In the genomic region with DNA sequence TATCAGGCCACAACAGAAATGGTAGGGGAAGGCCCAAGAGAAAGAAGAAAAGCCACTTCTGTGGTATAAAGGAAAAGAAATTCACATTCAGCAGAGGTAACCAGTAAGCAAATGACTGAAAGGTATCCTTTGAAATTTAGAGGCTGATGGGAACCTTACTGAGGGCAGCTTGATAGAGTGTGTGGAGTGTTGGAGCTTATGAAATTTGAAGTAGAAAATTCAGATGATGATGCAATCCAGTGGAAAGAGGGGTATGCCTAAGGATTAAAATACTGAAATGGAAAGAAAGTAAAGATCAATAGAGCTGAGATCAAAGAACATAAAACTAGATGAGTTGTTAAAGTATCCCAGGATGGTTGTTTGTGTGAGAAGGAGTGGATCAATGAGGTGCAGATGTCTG, we compare ENCODE assay signal across 2 cellular contexts.
TF ChIP-seq lines count a peak whose summit lies in the region.

No MANE protein-coding gene starts in this region.

TF ChIP-seq in HepG2, 621 proteins besides CTCF, POLR2A, EP300 and RAD21:
- TF ChIP-seq ATF7 (IDR thresholded peaks at IDR 0.05) = peak; percentile 60
- TF ChIP-seq ATF7 (CRISPR knock-in tag; IDR thresholded peaks at IDR 0.05) = no peak
- peak; percentile 15; the same call in 1 of the 2 replicates for TF ChIP-seq CEBPB (IDR thresholded peaks at IDR 0.05; ENCODE audit: borderline replicate concordance, low read depth, low read length)
- TF ChIP-seq, protein P1, sequence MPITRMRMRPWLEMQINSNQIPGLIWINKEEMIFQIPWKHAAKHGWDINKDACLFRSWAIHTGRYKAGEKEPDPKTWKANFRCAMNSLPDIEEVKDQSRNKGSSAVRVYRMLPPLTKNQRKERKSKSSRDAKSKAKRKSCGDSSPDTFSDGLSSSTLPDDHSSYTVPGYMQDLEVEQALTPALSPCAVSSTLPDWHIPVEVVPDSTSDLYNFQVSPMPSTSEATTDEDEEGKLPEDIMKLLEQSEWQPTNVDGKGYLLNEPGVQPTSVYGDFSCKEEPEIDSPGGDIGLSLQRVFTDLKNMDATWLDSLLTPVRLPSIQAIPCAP (CRISPR knock-in tag; IDR thresholded peaks at IDR 0.05; ENCODE audit: low read depth) = no peak
- TF ChIP-seq REXO4 (CRISPR knock-in tag; IDR thresholded peaks at IDR 0.05; ENCODE audit: borderline replicate concordance) = no peak

TF ChIP-seq in K562, 482 proteins besides CTCF, POLR2A, EP300 and RAD21:
- no peak for TF ChIP-seq POLR2AphosphoS2 (IDR thresholded peaks at IDR 0.05; ENCODE audit: low read length)
- no peak for TF ChIP-seq ADNP (tag; IDR thresholded peaks at IDR 0.05)
- peak; percentile 62; the same call in 1 of the 2 replicates for TF ChIP-seq ATF3 (IDR thresholded peaks at IDR 0.05)
- TF ChIP-seq ATF3 (CRISPR knock-in tag; conservative IDR thresholded peaks at IDR 0.05) = no peak
- TF ChIP-seq KLF13 (tag; IDR thresholded peaks at IDR 0.05; ENCODE audit: borderline replicate concordance, low read depth) = no peak
- TF ChIP-seq ZNF507 (tag; conservative IDR thresholded peaks at IDR 0.05) = no peak
- no peak for TF ChIP-seq HNRNPL (IDR thresholded peaks at IDR 0.05; ENCODE audit: low read depth, low read length)
- no peak for TF ChIP-seq CEBPG (CRISPR knock-in tag; IDR thresholded peaks at IDR 0.05)
- TF ChIP-seq CEBPG (tag; conservative IDR thresholded peaks at IDR 0.05 in 1 of 2, IDR thresholded peaks at IDR 0.05 in 1 of 2) = peak; percentile 13 to 30; a peak in 1 of 4 replicates
- TF ChIP-seq PKNOX1 (IDR thresholded peaks at IDR 0.05) = no peak
- TF ChIP-seq SIX5 (IDR thresholded peaks at IDR 0.05; ENCODE audit: borderline replicate concordance in 1 of 2, insufficient read depth in 1 of 2, low read depth in 1 of 2, low read length in 2 of 2) = no peak
- TF ChIP-seq SRSF1 (IDR thresholded peaks at IDR 0.05; ENCODE audit: low read depth, low read length) = no peak
- TF ChIP-seq MEF2A (IDR thresholded peaks at IDR 0.05; ENCODE audit: control insufficient read depth, low read depth, low read length) = no peak
- TF ChIP-seq TRIM24 (IDR thresholded peaks at IDR 0.05) = peak; percentile 49 to 66; a peak in 2 of 4 replicates
- TF ChIP-seq ZNF324 (CRISPR knock-in tag; IDR thresholded peaks at IDR 0.05) = no peak
- no peak for TF ChIP-seq CC2D1A (IDR thresholded peaks at IDR 0.05)
- TF ChIP-seq PTRF (tag; IDR thresholded peaks at IDR 0.05) = no peak
- TF ChIP-seq, protein P2, sequence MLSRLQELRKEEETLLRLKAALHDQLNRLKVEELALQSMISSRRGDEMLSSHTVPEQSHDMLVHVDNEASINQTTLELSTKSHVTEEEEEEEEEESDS (CRISPR knock-in tag; IDR thresholded peaks at IDR 0.05) = no peak
- no peak for TF ChIP-seq NFYB (IDR thresholded peaks at IDR 0.05; ENCODE audit: extremely low read depth, insufficient read length)
- TF ChIP-seq CBX5 (IDR thresholded peaks at IDR 0.05; ENCODE audit: borderline replicate concordance, low read depth) = no peak
- TF ChIP-seq, protein P3, sequence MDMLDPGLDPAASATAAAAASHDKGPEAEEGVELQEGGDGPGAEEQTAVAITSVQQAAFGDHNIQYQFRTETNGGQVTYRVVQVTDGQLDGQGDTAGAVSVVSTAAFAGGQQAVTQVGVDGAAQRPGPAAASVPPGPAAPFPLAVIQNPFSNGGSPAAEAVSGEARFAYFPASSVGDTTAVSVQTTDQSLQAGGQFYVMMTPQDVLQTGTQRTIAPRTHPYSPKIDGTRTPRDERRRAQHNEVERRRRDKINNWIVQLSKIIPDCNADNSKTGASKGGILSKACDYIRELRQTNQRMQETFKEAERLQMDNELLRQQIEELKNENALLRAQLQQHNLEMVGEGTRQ (CRISPR knock-in tag; IDR thresholded peaks at IDR 0.05) = no peak
- TF ChIP-seq CEBPB (tag; IDR thresholded peaks at IDR 0.05) = peak; percentile 29; the same call in 1 of the 2 replicates
- no peak for TF ChIP-seq CLOCK (CRISPR knock-in tag; IDR thresholded peaks at IDR 0.05; ENCODE audit: borderline replicate concordance)
- no peak for TF ChIP-seq PHF21A (IDR thresholded peaks at IDR 0.05; ENCODE audit: borderline replicate concordance, low read depth)
- TF ChIP-seq SMARCB1 (IDR thresholded peaks at IDR 0.05; ENCODE audit: insufficient read length, low read depth) = no peak
- TF ChIP-seq PHTF2 (CRISPR knock-in tag; IDR thresholded peaks at IDR 0.05) = no peak
- TF ChIP-seq TAF15 (IDR thresholded peaks at IDR 0.05; ENCODE audit: low read depth, low read length) = no peak
- TF ChIP-seq SFPQ (IDR thresholded peaks at IDR 0.05; ENCODE audit: low read depth, low read length) = no peak
- TF ChIP-seq, protein P4, sequence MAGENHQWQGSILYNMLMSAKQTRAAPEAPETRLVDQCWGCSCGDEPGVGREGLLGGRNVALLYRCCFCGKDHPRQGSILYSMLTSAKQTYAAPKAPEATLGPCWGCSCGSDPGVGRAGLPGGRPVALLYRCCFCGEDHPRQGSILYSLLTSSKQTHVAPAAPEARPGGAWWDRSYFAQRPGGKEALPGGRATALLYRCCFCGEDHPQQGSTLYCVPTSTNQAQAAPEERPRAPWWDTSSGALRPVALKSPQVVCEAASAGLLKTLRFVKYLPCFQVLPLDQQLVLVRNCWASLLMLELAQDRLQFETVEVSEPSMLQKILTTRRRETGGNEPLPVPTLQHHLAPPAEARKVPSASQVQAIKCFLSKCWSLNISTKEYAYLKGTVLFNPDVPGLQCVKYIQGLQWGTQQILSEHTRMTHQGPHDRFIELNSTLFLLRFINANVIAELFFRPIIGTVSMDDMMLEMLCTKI (IDR thresholded peaks at IDR 0.05; ENCODE audit: partially characterized antibody) = no peak
